8 cellular contexts compared by ENCODE assay signal in the genomic region with DNA sequence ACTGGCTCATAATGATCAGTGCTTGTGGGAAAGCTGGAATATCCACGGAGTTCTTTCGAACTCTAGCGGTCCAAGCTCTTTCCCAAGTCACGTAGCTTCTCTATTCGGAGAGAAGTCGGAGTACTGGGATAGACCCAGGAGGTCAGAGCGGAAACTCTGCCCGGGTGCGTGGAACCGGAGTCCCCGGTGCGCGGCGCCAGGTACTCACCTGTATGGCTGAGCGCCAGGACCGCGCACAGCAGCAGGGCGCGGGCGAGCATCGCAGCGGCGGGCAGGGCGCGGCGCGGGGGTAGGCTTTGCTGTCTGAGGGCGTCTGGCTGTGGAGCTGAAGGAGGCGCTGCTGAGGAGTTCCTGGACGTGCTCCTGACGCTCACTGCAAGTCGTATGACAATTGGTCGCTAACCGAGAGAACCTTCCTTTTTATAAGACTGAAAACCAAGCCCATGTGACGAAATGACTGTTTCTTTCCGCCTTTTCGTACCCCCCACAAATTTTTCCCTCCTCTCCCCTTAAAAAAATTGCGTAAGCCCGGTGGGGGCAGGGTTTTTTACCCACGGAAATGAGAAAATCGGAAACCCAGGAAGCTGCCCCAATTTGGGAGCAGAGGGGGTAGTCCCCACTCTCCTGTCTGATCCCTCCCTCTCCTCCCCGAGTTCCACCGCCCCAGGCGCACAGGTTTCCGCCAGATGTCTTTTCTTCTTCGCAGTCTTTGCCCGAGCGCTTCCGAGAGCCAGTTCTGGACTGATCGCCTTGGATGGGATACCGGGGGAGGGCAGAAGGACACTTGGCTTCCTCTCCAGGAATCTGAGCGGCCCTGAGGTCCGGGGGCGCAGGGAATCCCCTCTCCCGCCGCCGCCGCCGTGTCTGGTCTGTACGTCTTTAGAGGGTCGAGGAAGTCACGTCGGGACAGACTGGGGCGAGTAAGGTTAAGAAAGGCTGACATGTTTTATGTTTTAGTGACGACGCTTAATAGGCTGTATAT. TPM values are rescaled to one million over a fixed set of nuclear protein-coding genes. Genes with fewer than 3 reads are reported as not detected.
DNase-seq lines count a peak whose midpoint lies in the region; ATAC-seq, FAIRE-seq and TF ChIP-seq lines count a peak whose summit lies in the region.

Gene PTGS2, minus strand, starts transcription at position 393 of the 982 bp plus-strand sequence. Its CDS starts 133 bp downstream, at position 260.

- no peak for TF ChIP-seq CTCF in K562 (IDR thresholded peaks at IDR 0.05 in 2 of 3, conservative IDR thresholded peaks at IDR 0.05 in 1 of 3; ENCODE audit: insufficient read depth in 2 of 3, low read depth in 1 of 3, low read length in 3 of 3)

- TF ChIP-seq EP300 in K562 (IDR thresholded peaks at IDR 0.05; ENCODE audit: low read length), result no peak

- H3K9ac ChIP-seq in K562 (ENCODE audit: insufficient read depth in 1 of 2, low read depth in 2 of 2, low read length in 2 of 2), result no peak within 1 kb of the TSS
- peak within 1 kb of the TSS; percentile 57 for H3K9ac ChIP-seq in rectal smooth muscle tissue (ENCODE audit: low read length)

- peak; percentile 95 for DNase-seq in ELR (ENCODE audit: low read depth)
- peak; percentile 53 for DNase-seq in HuH-7.5 (ENCODE audit: low spot score)
- peak; percentile 88 for DNase-seq in SK-MEL-5 (ENCODE audit: low read depth, low spot score)
- peak in 2 of 4 experiments; percentile 6 to 8 for DNase-seq in K562 (ENCODE audit: extremely low read depth in 1 of 4, low spot score in 3 of 4)
- peak; percentile 78 for DNase-seq in iPS DF 4.7 (ENCODE audit: extremely low read depth, low spot score)
- DNase-seq in H54 (ENCODE audit: insufficient read length, low spot score), result no peak

- no peaks in the 10 kb centered on the region for H3K9me1 ChIP-seq in K562 (ENCODE audit: control insufficient read depth, insufficient read depth, low read length)

- 2% methylated on average over 62 of the region's 66 CpGs for WGBS in K562 (ENCODE audit: insufficient coverage, low coverage, missing lambda C conversion rate)

- H3K4me3 ChIP-seq in K562 (no peak within 1 kb of the TSS), rectal smooth muscle tissue (ENCODE audit: low read length) (peak within 1 kb of the TSS; percentile 85)

- H3K4me1 ChIP-seq in K562 (replicated peaks in 1 of 2; ENCODE audit: control insufficient read depth in 2 of 2, insufficient read depth in 2 of 2, low read length in 2 of 2) (0 out of 5 replicates have a peak, but pooled peaks cover 0 to 3% of the 10 kb centered on the region in 2 experiments), rectal smooth muscle tissue (ENCODE audit: control insufficient read depth, insufficient read depth, low read length) (peaks cover 7% of the 10 kb centered on the region)

- TF ChIP-seq POLR2A in K562 (conservative IDR thresholded peaks at IDR 0.05) (no peak), H54 (IDR thresholded peaks at IDR 0.05; ENCODE audit: low read depth, low read length) (no peak)

- CTCF ChIA-PET in K562 (lab: Yijun Ruan, JAX; ENCODE audit: low intra/inter-chr PET ratio), result no interaction called here

- no peak within 1 kb of the TSS for H3K4me2 ChIP-seq in K562 (ENCODE audit: insufficient read depth, low read length)

- H3K27ac ChIP-seq in K562 (ENCODE audit: extremely low read depth, low read depth, low read length), result no peak within 1 kb of the TSS
- H3K27ac ChIP-seq in rectal smooth muscle tissue (ENCODE audit: low read depth, low read length), result peak within 1 kb of the TSS; percentile 95

- intact Hi-C loops in K562 (cut with micrococcal nuclease), result no loop called here

- H3K36me3 ChIP-seq in K562 (ENCODE audit: control insufficient read depth, insufficient read depth, low read length) (no peaks in the 10 kb centered on the region), rectal smooth muscle tissue (ENCODE audit: control insufficient read depth, insufficient read depth, low read length) (peaks cover 4% of the 10 kb centered on the region)

- no peaks in the 10 kb centered on the region for H4K20me1 ChIP-seq in K562 (replicated peaks; ENCODE audit: control insufficient read depth, insufficient read depth, low read length)

- POLR2A ChIA-PET in K562 (lab: Yijun Ruan, JAX), result interaction anchor here (0.6 to 1.5 kb wide), 2 partner anchors 9 to 659 kb away, joined by 3 to 4 read pairs; no protein-coding TSS in a partner anchor

- no peak for TF ChIP-seq RAD21 in K562 (CRISPR knock-in tag; conservative IDR thresholded peaks at IDR 0.05 in 1 of 2, IDR thresholded peaks at IDR 0.05 in 1 of 2)

- no TSS peak for BruUV-seq in K562 (replicated peaks; lab: Mats Ljungman, UMichigan)

- FAIRE-seq in K562 (lab: Jason Lieb, UNC), result no peak
- no peak for FAIRE-seq in H54 (lab: Jason Lieb, UNC)

- H2AFZ ChIP-seq in K562 (ENCODE audit: low read depth, low read length), result no peak within 1 kb of the TSS

- no peaks in the 10 kb centered on the region for H3K27me3 ChIP-seq in K562 (ENCODE audit: control insufficient read depth in 2 of 2, insufficient read depth in 2 of 2, low read length in 2 of 2)
- H3K27me3 ChIP-seq in rectal smooth muscle tissue (ENCODE audit: control insufficient read depth, insufficient read depth, low read length), result no peaks in the 10 kb centered on the region

- H3K9me3 ChIP-seq in K562 (replicated peaks; ENCODE audit: control insufficient read depth, insufficient read depth, low read depth, low read length), result no peaks in the 10 kb centered on the region

- ATAC-seq in GM21576 (IDR thresholded peaks at IDR 0.05; ENCODE audit: unreplicated experiment) (peak; percentile 92), K562 (peak; percentile 84)

- in situ Hi-C loops in SK-MEL-5 (cut with HindIII; ENCODE audit: low pct_unique_long_range_greater_than_20kb, low sequenced_read_pairs) (no loop called here), K562 (cut with MboI) (no loop called here)

- H3K79me2 ChIP-seq in K562 (ENCODE audit: control insufficient read depth, insufficient read depth, low read length), result no peaks in the 10 kb centered on the region

TF ChIP-seq in K562, 482 proteins besides CTCF, POLR2A, EP300 and RAD21:
- no peak for TF ChIP-seq CEBPG (CRISPR knock-in tag; IDR thresholded peaks at IDR 0.05)
- peak in 1 of 2 experiments; percentile 43; a peak in 1 of 4 replicates for TF ChIP-seq CEBPG (tag; conservative IDR thresholded peaks at IDR 0.05 in 1 of 2, IDR thresholded peaks at IDR 0.05 in 1 of 2)
- TF ChIP-seq CEBPB (tag; IDR thresholded peaks at IDR 0.05), result peak; percentile 45; the same call in 1 of the 2 replicates
- peak; percentile 54 for TF ChIP-seq ZBTB12 (CRISPR knock-in tag; IDR thresholded peaks at IDR 0.05)
- no peak for TF ChIP-seq POLR3A (IDR thresholded peaks at IDR 0.05; ENCODE audit: borderline replicate concordance, extremely low read depth, insufficient read depth, insufficient read length)

RNA-seq across cellular contexts. Expression of gene PTGS2, which starts in this region (rescaled TPM):
- total RNA-seq in SK-MEL-5 (2014; rRNA removed; shearing (Covaris generic)), result 1.4 and 1.9 TPM in 2 replicates
- polyA plus RNA-seq in SK-MEL-5 (2015; cell fraction: cytosol; rRNA removed), result 1.1 and 1.8 TPM in 2 replicates
- 4.5 and 8.6 TPM in 2 replicates for polyA plus RNA-seq in SK-MEL-5 (2015; cell fraction: nucleus; rRNA removed)
- not detected in 2 replicates for total RNA-seq in K562 (2011; cell fraction: chromatin; rRNA removed; ENCODE audit: low replicate concordance)
- not detected in 2 replicates for total RNA-seq in K562 (2011; cell fraction: nucleolus; rRNA removed)
- not detected in 2 replicates for total RNA-seq in K562 (2011; cell fraction: nucleoplasm; rRNA removed)
- total RNA-seq in K562 (2014; rRNA removed), result not detected in 2 replicates
- not detected in 2 replicates for total RNA-seq in K562 (2014; rRNA removed; fragmentation: Illumina TruSeq; extraction: Trizol)
- total RNA-seq in K562 (2015; rRNA removed; fragmentation: Illumina TruSeq; extraction: Trizol), result not detected in 2 replicates
- total RNA-seq in K562 (2021), result not detected in 2 replicates
- polyA plus RNA-seq in K562 (2011; rRNA removed), result 0.01 TPM in 1 of 2 replicates, not detected in the other
- polyA plus RNA-seq in K562 (2011; cell fraction: cytosol; rRNA removed), result not detected in 2 replicates
- not detected in 2 replicates for polyA plus RNA-seq in K562 (2011; cell fraction: nucleus; rRNA removed)
- polyA plus RNA-seq in K562 (2012), result 0.06 TPM in 1 of 2 replicates, not detected in the other
- not detected in 2 replicates for polyA plus RNA-seq in K562 (2014; fragmentation: Illumina TruSeq; extraction: Trizol)
- not detected for polyA plus RNA-seq in K562 (2014; fragmentation: Nextera tagmentation; extraction: Ambion mirVana)
- not detected in 2 replicates for polyA plus RNA-seq in K562 (2014; rRNA removed)
- polyA minus RNA-seq in K562 (2011; rRNA and poly(A)+ RNA removed), result not detected in 2 replicates
- polyA minus RNA-seq in K562 (2011; cell fraction: cytosol; rRNA and poly(A)+ RNA removed), result not detected in 2 replicates
- not detected in 2 replicates for polyA minus RNA-seq in K562 (2011; cell fraction: nucleus; rRNA and poly(A)+ RNA removed)

Comparison
In these comparisons a context has a peak if more than half of its experiments do, and no peak if none do; other contexts are left out.
1. Peak in ATAC-seq in K562; RNA of the gene not detected or under 1 TPM.